In the genomic region with DNA sequence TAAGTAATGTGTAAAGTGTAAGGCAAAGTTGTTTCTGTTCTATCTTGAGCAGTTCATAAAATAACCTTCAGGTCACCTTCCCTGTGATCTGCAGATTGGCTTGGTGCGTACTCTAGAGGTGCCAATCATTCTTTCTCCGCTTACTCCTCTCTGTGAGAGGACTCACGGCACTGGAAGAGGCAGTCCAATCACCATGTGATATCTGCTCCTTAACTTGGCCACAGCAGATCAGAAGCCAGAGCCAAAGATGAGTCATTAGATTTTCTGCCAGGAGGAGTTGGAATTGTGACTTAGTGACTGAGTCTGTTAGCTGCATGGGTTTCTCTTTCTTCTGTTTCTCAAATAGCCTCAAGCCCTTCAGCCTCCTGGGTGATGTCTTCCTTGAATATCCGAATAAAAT, we compare ENCODE assay signal across 11 cellular contexts.
DNase-seq lines count a peak whose midpoint lies in the region; ATAC-seq and TF ChIP-seq lines count a peak whose summit lies in the region.
"Had no signal": no experiment of that assay in that cellular context is flagged by ENCODE, and none has a peak within 500 bp of the region (broad histone marks: within the 10 kb centered on the region; RNA-seq: fewer than 3 reads in every experiment).

No MANE protein-coding gene starts in this region.

- no peaks in the 10 kb centered on the region for H4K20me1 ChIP-seq in H9 (ENCODE audit: control insufficient read depth, insufficient read depth, insufficient read length)

- H4K8ac ChIP-seq in H9 (replicated peaks; ENCODE audit: insufficient read length, low read depth, low read length): no peak overlapping the region

- no peak overlapping the region for H3K4me3 Mint-ChIP-seq in H9
- no peak overlapping the region for H3K4me3 Mint-ChIP-seq in activated CD4-positive, alpha-beta memory T cell treated with anti-CD3 and anti-CD28 coated beads for 36 hours

- peaks cover 10 to 12% of the 10 kb centered on the region in 2 experiments for H3K4me1 Mint-ChIP-seq in H9
- H3K4me1 Mint-ChIP-seq in activated CD4-positive, alpha-beta memory T cell treated with anti-CD3 and anti-CD28 coated beads for 36 hours (ENCODE audit: low read depth): peaks cover 2% of the 10 kb centered on the region

- no peaks in the 10 kb centered on the region for H3K4me1 ChIP-seq in H9 (ENCODE audit: insufficient read depth, low read length)

- POLR2A ChIA-PET in activated CD4-positive, alpha-beta memory T cell treated with anti-CD3 and anti-CD28 coated beads for 36 hours (lab: Charles Lee): no interaction called here

- WGBS in H9 (ENCODE audit: extremely low coverage, insufficient read length, low lambda C conversion rate): no CpG with 5 or more reads among the region's 4 CpGs

- no peak overlapping the region for H2BK15ac ChIP-seq in H9 (ENCODE audit: low read depth, low read length)

- no peak overlapping the region for H4K5ac ChIP-seq in H9 (ENCODE audit: insufficient read length, low read depth, low read length)

- no peak overlapping the region for H2BK120ac ChIP-seq in H9 (ENCODE audit: low read depth, low read length, poor library complexity, severe bottlenecking)

- no peak overlapping the region for H3K18ac ChIP-seq in H9 (ENCODE audit: insufficient read length, low read depth, low read length)

- H2AK5ac ChIP-seq in H9 (ENCODE audit: insufficient read length, low read length): no peak overlapping the region

- no peak overlapping the region for H3K56ac ChIP-seq in H9 (ENCODE audit: insufficient read length, low read depth, low read length)

- H3K27me3 Mint-ChIP-seq in H9 (ENCODE audit: low read depth): no peaks in the 10 kb centered on the region; the same call in 1 of the 2 replicates
- peaks cover 3% of the 10 kb centered on the region for H3K27me3 Mint-ChIP-seq in activated CD4-positive, alpha-beta memory T cell treated with anti-CD3 and anti-CD28 coated beads for 36 hours

- no peaks in the 10 kb centered on the region for H3K79me1 ChIP-seq in H9 (ENCODE audit: insufficient read depth, low read depth, low read length, poor library complexity, severe bottlenecking)

- H3K4me2 ChIP-seq in H9 (ENCODE audit: insufficient read depth, insufficient read length, low read length): no peak overlapping the region

- no peaks in the 10 kb centered on the region for H3K36me3 Mint-ChIP-seq in H9 (ENCODE audit: insufficient read depth in 1 of 3, low read depth in 3 of 3)
- no peaks in the 10 kb centered on the region for H3K36me3 Mint-ChIP-seq in activated CD4-positive, alpha-beta memory T cell treated with anti-CD3 and anti-CD28 coated beads for 36 hours

- no peak overlapping the region for H2AFZ ChIP-seq in H9 (ENCODE audit: low read length)

- CTCF ChIA-PET in activated CD4-positive, alpha-beta memory T cell treated with anti-CD3 and anti-CD28 coated beads for 36 hours (lab: Charles Lee): interaction anchor here (1.4 kb wide), 1 partner anchor 411 kb away, joined by 4 read pairs; no protein-coding TSS in a partner anchor

- H3K9me3 Mint-ChIP-seq in H9: no peaks in the 10 kb centered on the region; a peak in 1 of 5 replicates
- H3K9me3 Mint-ChIP-seq in activated CD4-positive, alpha-beta memory T cell treated with anti-CD3 and anti-CD28 coated beads for 36 hours: no peaks in the 10 kb centered on the region

- no peak overlapping the region for H3K14ac ChIP-seq in H9 (ENCODE audit: insufficient read depth, low read length)

- H3T11ph ChIP-seq in H9 (ENCODE audit: low read length): no peak overlapping the region

- H3K23me2 ChIP-seq in H9 (ENCODE audit: insufficient read length, low read depth, low read length, poor library complexity, severe bottlenecking): no peaks in the 10 kb centered on the region

- no peak overlapping the region for H2BK20ac ChIP-seq in H9 (ENCODE audit: low read depth, low read length, poor library complexity, severe bottlenecking)

- H2BK12ac ChIP-seq in H9 (ENCODE audit: insufficient read length, low read depth, low read length): no peak overlapping the region

- no peak for ATAC-seq in HG03457 (IDR thresholded peaks at IDR 0.05; ENCODE audit: unreplicated experiment)

- H3K27ac Mint-ChIP-seq in H9: no peak overlapping the region
- H3K27ac Mint-ChIP-seq in activated CD4-positive, alpha-beta memory T cell treated with anti-CD3 and anti-CD28 coated beads for 36 hours: no peak overlapping the region

- H2BK5ac ChIP-seq in H9 (ENCODE audit: insufficient read length, low read length): no peak overlapping the region

- H3K27ac ChIP-seq in H9 (ENCODE audit: insufficient read length, low read depth, low read length): no peak overlapping the region

- no peak overlapping the region for H3K9ac ChIP-seq in H9 (ENCODE audit: extremely low read depth, insufficient read length, low read length)

- TF ChIP-seq CTCF in AG09319 (IDR thresholded peaks at IDR 0.05; ENCODE audit: low read depth, low read length): no peak
- no peak for TF ChIP-seq CTCF in H9 (conservative IDR thresholded peaks at IDR 0.05)

- H3K4ac ChIP-seq in H9 (ENCODE audit: low read depth, low read length): no peak overlapping the region

- H3K23ac ChIP-seq in H9 (ENCODE audit: insufficient read length, low read depth, low read length): no peak overlapping the region

- DNase-seq in AG09319 (ENCODE audit: extremely low read depth, low read depth) (peak; percentile 68), NCI-H226 (peak; percentile 84), dermis blood vessel endothelial cell (peak; percentile 51), myocyte (ENCODE audit: low read depth) (peak; percentile 84), H9 (no peak), RPMI8226 (no peak)
- no peak for DNase-seq in activated CD4-positive, alpha-beta memory T cell treated with anti-CD3 and anti-CD28 coated beads for 36 hours
- DNase-seq: activated CD4-positive, alpha-beta T cell treated with anti-CD3 and anti-CD28 coated beads for 4 hours; central memory CD4-positive, alpha-beta T cell; NCI-H345 had no signal

- intact Hi-C loops in activated CD4-positive, alpha-beta memory T cell treated with anti-CD3 and anti-CD28 coated beads for 36 hours (cut with micrococcal nuclease): no loop called here

- H3K9me3 ChIP-seq in H9 (ENCODE audit: control insufficient read depth, low read depth, low read length): no peaks in the 10 kb centered on the region

- no peaks in the 10 kb centered on the region for H3K27me3 ChIP-seq in H9 (ENCODE audit: insufficient read depth, low read length)

- no peak overlapping the region for H4K91ac ChIP-seq in H9 (ENCODE audit: insufficient read length, low read depth, low read length)

- no peaks in the 10 kb centered on the region for H3K79me2 ChIP-seq in H9 (ENCODE audit: insufficient read depth, low read length)

Comparison
In these comparisons a context has a peak if more than half of its experiments do, and no peak if none do; other contexts are left out.
1. DNase-seq: peak in AG09319 (single experiment), NCI-H226 (single experiment), dermis blood vessel endothelial cell (single experiment) and myocyte (single experiment); none in H9 (single experiment), activated CD4-positive, alpha-beta memory T cell treated with anti-CD3 and anti-CD28 coated beads for 36 hours (single experiment) and RPMI8226 (single experiment).